Comparison of ENCODE assay signal across 8 cellular contexts in the genomic region with DNA sequence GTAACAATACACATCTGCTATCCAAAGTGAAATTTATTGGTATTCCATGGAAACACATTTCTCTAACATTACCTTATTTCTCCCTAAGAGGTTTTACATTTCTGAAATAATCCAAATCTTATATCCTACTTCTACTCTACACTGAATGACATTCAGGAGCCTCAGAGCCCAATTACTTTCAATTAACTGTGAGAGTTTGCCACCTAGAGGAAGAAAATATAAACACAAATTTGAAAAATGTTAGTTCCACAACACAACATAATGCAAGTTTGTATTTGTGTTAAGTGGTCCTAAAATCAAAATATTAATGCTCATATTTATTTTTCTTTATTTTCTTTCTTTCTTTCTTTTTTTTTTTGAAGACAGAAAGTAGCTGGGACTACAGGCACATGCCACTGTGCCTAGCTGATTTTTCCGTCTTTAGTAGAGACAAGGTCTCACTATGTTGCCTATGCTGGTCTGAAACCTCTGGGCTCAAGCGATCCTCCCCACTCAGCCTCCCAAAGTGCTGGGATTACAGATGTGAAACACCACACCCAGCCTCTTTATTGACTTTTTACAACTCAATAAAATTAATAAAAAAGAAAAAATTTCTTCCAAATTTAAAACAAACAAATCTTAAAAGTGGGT. TPM values are rescaled to one million over a fixed set of nuclear protein-coding genes. Genes with fewer than 3 reads are reported as not detected.
DNase-seq lines count a peak whose midpoint lies in the region; ATAC-seq, FAIRE-seq and TF ChIP-seq lines count a peak whose summit lies in the region.

No MANE protein-coding gene starts in this region.

- no peak overlapping the region for H3K9ac ChIP-seq in OCI-LY3 (ENCODE audit: low read length)

- peak; percentile 97 for FAIRE-seq in pancreas (lab: Jason Lieb, UNC)

- no peak overlapping the region for H3K4me2 ChIP-seq in OCI-LY3 (ENCODE audit: low read length)

- H3K9me3 ChIP-seq in OCI-LY3 (ENCODE audit: insufficient read depth, low read length) = no peaks in the 10 kb centered on the region
- no peaks in the 10 kb centered on the region for H3K9me3 ChIP-seq in pancreas

- TF ChIP-seq CTCF in 22Rv1 (IDR thresholded peaks at IDR 0.05) (peak; percentile 80), GM12872 (IDR thresholded peaks at IDR 0.05; ENCODE audit: insufficient read depth, low read depth, low read length) (peak; percentile 49; the same call in 1 of the 3 replicates), OCI-LY3 (IDR thresholded peaks at IDR 0.05; ENCODE audit: low read depth, low read length) (peak; percentile 54), pancreas (IDR thresholded peaks at IDR 0.05) (peak in 3 of 4 donors; percentile 27 to 35 (median 35))

- TF ChIP-seq POLR2A in erythroblast (IDR thresholded peaks at IDR 0.05; ENCODE audit: low read length) = no peak

- peak; percentile 31 to 64 for DNase-seq in erythroblast (lab: John Stamatoyannopoulos, UW)
- no peak for DNase-seq in pancreas
- no peak for DNase-seq in activated CD8-positive, alpha-beta memory T cell treated with anti-CD3 and anti-CD28 coated beads, Interleukin-2, amount 50 U/mL, for 48 hours
- DNase-seq in activated CD4-positive, CD25-positive, alpha-beta regulatory T cell (lab: John Stamatoyannopoulos, UW) = no peak

- H3K36me3 ChIP-seq in OCI-LY3 (replicated peaks; ENCODE audit: low read depth, low read length) (peaks cover 6% of the 10 kb centered on the region), pancreas (no peaks in the 10 kb centered on the region)

- no peaks in the 10 kb centered on the region for H4K20me1 ChIP-seq in OCI-LY3 (ENCODE audit: insufficient read depth, low read length)

- peak in 3 of 4 donors; percentile 75 to 79 (median 77) for ATAC-seq in pancreas
- ATAC-seq in HG03457 (IDR thresholded peaks at IDR 0.05; ENCODE audit: unreplicated experiment) = no peak

- intact Hi-C loops in pancreas (cut with DNase I) = no loop called here

- 72 to 86% methylated on average over 2 of the region's 2 CpGs for whole genome bisulfite sequencing in pancreas, 2 donors

- H3K4me1 ChIP-seq in OCI-LY3 (ENCODE audit: low read length) (peaks cover 13% of the 10 kb centered on the region), pancreas (no peaks in the 10 kb centered on the region)

- H3K27me3 ChIP-seq in OCI-LY3 (ENCODE audit: low read depth, low read length) (no peaks in the 10 kb centered on the region), pancreas (no peaks in the 10 kb centered on the region)

- H3K4me3 ChIP-seq in OCI-LY3 (ENCODE audit: low read length) (no peak overlapping the region), pancreas (no peak overlapping the region)

- H2AFZ ChIP-seq in OCI-LY3 (ENCODE audit: low read depth, low read length) = no peak overlapping the region

- H3K79me2 ChIP-seq in OCI-LY3 (ENCODE audit: low read length) = no peaks in the 10 kb centered on the region

- no peak overlapping the region for H3K27ac ChIP-seq in 22Rv1
- H3K27ac ChIP-seq in OCI-LY3 (ENCODE audit: low read length) = no peak overlapping the region
- H3K27ac ChIP-seq in pancreas = no peak overlapping the region

RNA-seq across cellular contexts. Expression of gene ATAD1, which starts 46.0 kb away (rescaled TPM):
- total RNA-seq in pancreas = 10 to 100 TPM; 12.8 to 23.4 (median 18.1) TPM
- polyA plus RNA-seq in pancreas = 10 to 100 TPM in 1 of 2 donors, 1 to 10 TPM in 1; 3.6 to 11.8 TPM

Comparison
In these comparisons a context has a peak if more than half of its experiments do, and no peak if none do; other contexts are left out.
1. DNase-seq: peak in erythroblast (2 of 2); none in pancreas (0 of 6), activated CD8-positive, alpha-beta memory T cell treated with anti-CD3 and anti-CD28 coated beads, Interleukin-2, amount 50 U/mL, for 48 hours (single experiment) and activated CD4-positive, CD25-positive, alpha-beta regulatory T cell (0 of 4).
2. Peak in every context shown above with its lines, with median percentiles within 50 percentile points of each other: CTCF ChIP-seq.